In genomic region chr7:20601121-20601520, GRCh38 we compare ENCODE assay signal across 21 cellular contexts. TPM values are rescaled to one million over a fixed set of nuclear protein-coding genes. Genes with fewer than 3 reads are reported as not detected.
DNase-seq lines count a peak whose midpoint lies in the region; ATAC-seq and TF ChIP-seq lines count a peak whose summit lies in the region.
"Had no signal": no experiment of that assay in that cellular context is flagged by ENCODE, and none has a peak within 500 bp of the region (broad histone marks: within the 10 kb centered on the region; RNA-seq: fewer than 3 reads in every experiment).

No MANE protein-coding gene starts in this region.

- H3K36me3 ChIP-seq in smooth muscle cell (ENCODE audit: low read depth) = no peaks in the 10 kb centered on the region
- H3K36me3 ChIP-seq in suprapubic skin = no peaks in the 10 kb centered on the region

- WGBS in smooth muscle cell (ENCODE audit: low lambda C conversion rate) = 66% methylated on average over 3 of the region's 3 CpGs
- WGBS in suprapubic skin = 80% methylated on average over 3 of the region's 3 CpGs

- TF ChIP-seq POLR2A in suprapubic skin (IDR thresholded peaks at IDR 0.05) = no peak

- no peaks in the 10 kb centered on the region for H3K9me3 ChIP-seq in smooth muscle cell (replicated peaks; ENCODE audit: low read depth)
- no peaks in the 10 kb centered on the region for H3K9me3 ChIP-seq in suprapubic skin

- H3K4me1 ChIP-seq in smooth muscle cell (ENCODE audit: low read depth) (peaks cover 11% of the 10 kb centered on the region), suprapubic skin (peaks cover 6% of the 10 kb centered on the region)

- H3K9ac ChIP-seq in smooth muscle cell (ENCODE audit: low read depth) = no peak overlapping the region

- H2AFZ ChIP-seq in smooth muscle cell (ENCODE audit: low read depth) = peak overlapping the region; percentile 24

- H4K20me1 ChIP-seq in smooth muscle cell (ENCODE audit: low read depth) = no peaks in the 10 kb centered on the region

- TF ChIP-seq CTCF in GM12865 (IDR thresholded peaks at IDR 0.05; ENCODE audit: insufficient read depth, low read depth, low read length, missing control alignments) (no peak), astrocyte of the cerebellum (IDR thresholded peaks at IDR 0.05; ENCODE audit: low read depth, low read length, missing control alignments) (no peak), smooth muscle cell (IDR thresholded peaks at IDR 0.05; ENCODE audit: borderline replicate concordance, insufficient read depth, poor library complexity, severe bottlenecking) (no peak), foreskin fibroblast (IDR thresholded peaks at IDR 0.05; ENCODE audit: low read depth, low read length) (no peak), suprapubic skin (IDR thresholded peaks at IDR 0.05) (no peak)

- in situ Hi-C loops in astrocyte of the cerebellum (cut with HindIII; ENCODE audit: low sequenced_read_pairs) = no loop called here

- TF ChIP-seq EP300 in suprapubic skin (IDR thresholded peaks at IDR 0.05) = no peak

- H3F3A ChIP-seq in smooth muscle cell (ENCODE audit: low read depth) = no peaks in the 10 kb centered on the region

- H3K27me3 ChIP-seq in smooth muscle cell (ENCODE audit: low read depth) = no peaks in the 10 kb centered on the region
- H3K27me3 ChIP-seq in suprapubic skin = no peaks in the 10 kb centered on the region

- no peak overlapping the region for H3K4me2 ChIP-seq in smooth muscle cell
- H3K4me2 ChIP-seq: GM23338 had no signal

- no peak overlapping the region for H3K4me3 ChIP-seq in GM12865 (ENCODE audit: low read depth, low read length)
- no peak overlapping the region for H3K4me3 ChIP-seq in astrocyte of the cerebellum (ENCODE audit: low read depth, low read length)
- no peak overlapping the region for H3K4me3 ChIP-seq in smooth muscle cell
- H3K4me3 ChIP-seq in foreskin fibroblast (ENCODE audit: low read depth in 1 of 2, low read length in 2 of 2) = no peak overlapping the region
- no peak overlapping the region for H3K4me3 ChIP-seq in suprapubic skin
- H3K4me3 ChIP-seq: GM23338, K562 had no signal

- DNase-seq in GM12865 (ENCODE audit: low read depth) (peak; percentile 10), astrocyte of the cerebellum (ENCODE audit: low read depth) (peak; percentile 60), fibroblast of peridontal ligament (ENCODE audit: extremely low read depth) (peak; percentile 8), smooth muscle cell (lab: John Stamatoyannopoulos, UW; ENCODE audit: unreplicated experiment) (no peak), foreskin fibroblast (no peak), suprapubic skin (ENCODE audit: low spot score in 2 of 2) (no peak)
- DNase-seq: ACHN; AML-193; CD4-positive, alpha-beta T cell; DMS79 treated with DMSO at 0.1 percent for 48 hours; EL; H7; HFFc6; IMR-90 had no signal

- no peaks in the 10 kb centered on the region for H3K79me2 ChIP-seq in smooth muscle cell (ENCODE audit: low read depth)

- no peak for ATAC-seq in GM19455 (IDR thresholded peaks at IDR 0.05; ENCODE audit: unreplicated experiment)
- ATAC-seq: GM23338, HCT116, K562 had no signal

- H3K27ac ChIP-seq in smooth muscle cell (ENCODE audit: low read depth) (no peak overlapping the region), suprapubic skin (no peak overlapping the region)
- H3K27ac ChIP-seq: C4-2B had no signal

RNA-seq across cellular contexts. Expression of gene ABCB5, which starts 14.3 kb away (rescaled TPM):
- total RNA-seq in smooth muscle cell = not detected in 2 replicates
- not detected in 2 replicates for polyA plus RNA-seq in smooth muscle cell
- 1 to 10 TPM in 1 of 4 donors, under 1 TPM in 1, not detected in 2; 0.55 to 2.3 TPM for total RNA-seq in suprapubic skin
- total RNA-seq: CD4-positive, alpha-beta T cell; G401; GM23338; HFFc6; IMR-90; K562 had no signal
- polyA plus RNA-seq: BJ, GM23338, IMR-90, K562 had no signal

Comparison
In these comparisons a context has a peak if more than half of its experiments do, and no peak if none do; other contexts are left out.
1. DNase-seq: peak in GM12865 (single experiment), astrocyte of the cerebellum (single experiment) and fibroblast of peridontal ligament (single experiment); none in smooth muscle cell (single experiment), foreskin fibroblast (0 of 2) and suprapubic skin (0 of 2).